ENCODE assay signal across 8 cellular contexts in genomic region chr19:2385053-2385721, GRCh38. TPM values are rescaled to one million over a fixed set of nuclear protein-coding genes. Genes with fewer than 3 reads are reported as not detected.
DNase-seq lines count a peak whose midpoint lies in the region; TF ChIP-seq lines count a peak whose summit lies in the region.

No MANE protein-coding gene starts in this region.

- H3K4me3 Mint-ChIP-seq in activated naive CD8-positive, alpha-beta T cell treated with anti-CD3 and anti-CD28 coated beads for 36 hours: no peak overlapping the region

- H3K9me3 Mint-ChIP-seq in activated naive CD8-positive, alpha-beta T cell treated with anti-CD3 and anti-CD28 coated beads for 36 hours: no peaks in the 10 kb centered on the region

- H3K27me3 Mint-ChIP-seq in activated naive CD8-positive, alpha-beta T cell treated with anti-CD3 and anti-CD28 coated beads for 36 hours: peaks cover 4% of the 10 kb centered on the region

- H3K27ac ChIP-seq in osteoblast (ENCODE audit: low read depth, low read length): no peak overlapping the region

- peak overlapping the region; percentile 81 for H2AFZ ChIP-seq in osteoblast (ENCODE audit: low read length)

- H3K4me2 ChIP-seq in osteoblast (ENCODE audit: insufficient read depth, low read length): peak overlapping the region; percentile 66

- peak overlapping the region; percentile 34 for H3K4me3 ChIP-seq in osteoblast (ENCODE audit: insufficient read depth, low read length)

- H3K36me3 ChIP-seq in osteoblast (ENCODE audit: insufficient read depth, low read length): no peaks in the 10 kb centered on the region

- H4K20me1 ChIP-seq in osteoblast (ENCODE audit: insufficient read depth, low read length): no peaks in the 10 kb centered on the region

- peak; percentile 57 for DNase-seq in activated CD8-positive, alpha-beta memory T cell treated with anti-CD3 and anti-CD28 coated beads, Interleukin-2, amount 50 U/mL, for 48 hours
- DNase-seq in activated CD8-positive, alpha-beta memory T cell treated with anti-CD3 and anti-CD28 coated beads for 24 hours: no peak
- peak; percentile 78 to 93 for DNase-seq in NCI-H524 (lab: John Stamatoyannopoulos, UW)
- DNase-seq in dermis microvascular lymphatic vessel endothelial cell (ENCODE audit: low read depth in 2 of 2): peak; percentile 20 to 52
- DNase-seq in osteoblast (ENCODE audit: insufficient read length, low spot score, missing footprints): peak; percentile 95
- DNase-seq in medulla oblongata (ENCODE audit: extremely low spot score): no peak
- DNase-seq in GOT3 (lab: John Stamatoyannopoulos, UW): no peak
- no peak for DNase-seq in activated naive CD8-positive, alpha-beta T cell treated with anti-CD3 and anti-CD28 coated beads for 36 hours

- peaks cover 9% of the 10 kb centered on the region for H3K4me1 ChIP-seq in osteoblast (ENCODE audit: insufficient read depth, low read length)

- TF ChIP-seq CTCF in osteoblast (IDR thresholded peaks at IDR 0.05; ENCODE audit: extremely low read depth, low read depth, low read length): no peak

- no peak overlapping the region for H3K27ac Mint-ChIP-seq in activated naive CD8-positive, alpha-beta T cell treated with anti-CD3 and anti-CD28 coated beads for 36 hours

- no peaks in the 10 kb centered on the region for H3K36me3 Mint-ChIP-seq in activated naive CD8-positive, alpha-beta T cell treated with anti-CD3 and anti-CD28 coated beads for 36 hours

- no peaks in the 10 kb centered on the region for H3K79me2 ChIP-seq in osteoblast (ENCODE audit: insufficient read depth, low read length)

- peaks cover 2% of the 10 kb centered on the region for H3K9me3 ChIP-seq in osteoblast (ENCODE audit: low read depth, low read length)

- peaks cover 6% of the 10 kb centered on the region for H3K27me3 ChIP-seq in osteoblast (ENCODE audit: insufficient read depth, low read length)

- peaks cover 2% of the 10 kb centered on the region for H3K4me1 Mint-ChIP-seq in activated naive CD8-positive, alpha-beta T cell treated with anti-CD3 and anti-CD28 coated beads for 36 hours

RNA-seq across cellular contexts. Expression of gene TMPRSS9, which starts 25.1 kb away (rescaled TPM):
- not detected in 2 replicates for total RNA-seq in dermis microvascular lymphatic vessel endothelial cell
- 0.29 and 1.1 TPM in 2 replicates for total RNA-seq in osteoblast
- not detected for total RNA-seq in activated naive CD8-positive, alpha-beta T cell treated with anti-CD3 and anti-CD28 coated beads for 36 hours

RNA-seq across cellular contexts. Expression of gene TIMM13, which starts 42.2 kb away (rescaled TPM):
- total RNA-seq in dermis microvascular lymphatic vessel endothelial cell (50.4 and 54.4 TPM in 2 replicates), osteoblast (27.7 and 27.9 TPM in 2 replicates)
- 100 to 1,000 TPM; 179 to 184 TPM for total RNA-seq in activated naive CD8-positive, alpha-beta T cell treated with anti-CD3 and anti-CD28 coated beads for 36 hours

RNA-seq across cellular contexts. Expression of gene SPPL2B, which starts 56.7 kb away (rescaled TPM):
- 13.9 and 25.8 TPM in 2 replicates for total RNA-seq in dermis microvascular lymphatic vessel endothelial cell
- total RNA-seq in osteoblast: 32.6 and 34.5 TPM in 2 replicates
- total RNA-seq in activated naive CD8-positive, alpha-beta T cell treated with anti-CD3 and anti-CD28 coated beads for 36 hours: 10 to 100 TPM; 47.1 to 53.2 TPM

RNA-seq across cellular contexts. Expression of gene LSM7, which starts 56.8 kb away (rescaled TPM):
- total RNA-seq in dermis microvascular lymphatic vessel endothelial cell (90.9 and 94.4 TPM in 2 replicates), osteoblast (46.9 and 57.9 TPM in 2 replicates)
- 100 to 1,000 TPM; 175 to 187 TPM for total RNA-seq in activated naive CD8-positive, alpha-beta T cell treated with anti-CD3 and anti-CD28 coated beads for 36 hours

Comparison
In these comparisons a context has a peak if more than half of its experiments do, and no peak if none do; other contexts are left out.
1. DNase-seq: peak in activated CD8-positive, alpha-beta memory T cell treated with anti-CD3 and anti-CD28 coated beads, Interleukin-2, amount 50 U/mL, for 48 hours (single experiment), NCI-H524 (2 of 2), dermis microvascular lymphatic vessel endothelial cell (2 of 2) and osteoblast (single experiment); none in activated CD8-positive, alpha-beta memory T cell treated with anti-CD3 and anti-CD28 coated beads for 24 hours (single experiment), medulla oblongata (single experiment), GOT3 (single experiment) and activated naive CD8-positive, alpha-beta T cell treated with anti-CD3 and anti-CD28 coated beads for 36 hours (single experiment).